ENCODE assay signal across 8 cellular contexts in genomic region chr10:5411941-5412276, GRCh38. TPM values are rescaled to one million over a fixed set of nuclear protein-coding genes. Genes with fewer than 3 reads are reported as not detected.
DNase-seq lines count a peak whose midpoint lies in the region; ATAC-seq, FAIRE-seq and TF ChIP-seq lines count a peak whose summit lies in the region.

No MANE protein-coding gene starts in this region.

- no peak for ATAC-seq in activated T-cell treated with anti-CD3 and anti-CD28 coated beads, Interleukin-2, amount 50 U/mL, for 4 hours
- ATAC-seq in upper lobe of right lung (no peak), HG03442 (IDR thresholded peaks at IDR 0.05; ENCODE audit: unreplicated experiment) (no peak)

- no peak overlapping the region for H3K27ac ChIP-seq in SU-DHL-6 (ENCODE audit: low read depth, low read length)
- H3K27ac ChIP-seq in keratinocyte (ENCODE audit: control insufficient read depth, insufficient read depth, low read length): peak overlapping the region; percentile 70
- H3K27ac ChIP-seq in upper lobe of right lung: no peak overlapping the region

- H3K4me1 Mint-ChIP-seq in activated T-cell treated with anti-CD3 and anti-CD28 coated beads, Interleukin-2, amount 50 U/mL, for 4 hours (ENCODE audit: low read depth): peaks cover 4% of the 10 kb centered on the region

- H3K36me3 ChIP-seq in SU-DHL-6 (ENCODE audit: low read length) (no peaks in the 10 kb centered on the region; the same call in 1 of the 2 replicates), keratinocyte (ENCODE audit: control insufficient read depth in 2 of 2, extremely low read depth in 1 of 2, insufficient read depth in 2 of 2, low read length in 2 of 2) (no peaks in the 10 kb centered on the region), upper lobe of right lung (no peaks in the 10 kb centered on the region)

- no peaks in the 10 kb centered on the region for H3K9me3 Mint-ChIP-seq in activated T-cell treated with anti-CD3 and anti-CD28 coated beads, Interleukin-2, amount 50 U/mL, for 4 hours

- dilution Hi-C loops in keratinocyte (cut with MboI; ENCODE audit: extremely low pct_ligation_motif_present, low sequenced_read_pairs): no loop called here

- no peaks in the 10 kb centered on the region for H3K9me1 ChIP-seq in keratinocyte (ENCODE audit: control insufficient read depth, extremely low read depth, insufficient read depth, low read length)

- H3K27me3 ChIP-seq in SU-DHL-6 (ENCODE audit: low read length) (no peaks in the 10 kb centered on the region), keratinocyte (ENCODE audit: control insufficient read depth, extremely low read depth, insufficient read depth, low read length) (no peaks in the 10 kb centered on the region), upper lobe of right lung (peaks cover 6% of the 10 kb centered on the region)

- H3K36me3 Mint-ChIP-seq in activated T-cell treated with anti-CD3 and anti-CD28 coated beads, Interleukin-2, amount 50 U/mL, for 4 hours (ENCODE audit: insufficient read depth): no peaks in the 10 kb centered on the region

- peak overlapping the region; percentile 88 for H3K9ac ChIP-seq in SU-DHL-6 (ENCODE audit: low read length)
- H3K9ac ChIP-seq in keratinocyte (ENCODE audit: control insufficient read depth, extremely low read depth, insufficient read depth, low read length): peak overlapping the region; percentile 84

- H3K4me1 ChIP-seq in keratinocyte (ENCODE audit: control insufficient read depth, extremely low read depth, insufficient read depth, low read length) (peaks cover 18% of the 10 kb centered on the region), upper lobe of right lung (peaks cover 4% of the 10 kb centered on the region)

- DNase-seq in activated T-cell treated with anti-CD3 and anti-CD28 coated beads, Interleukin-2, amount 50 U/mL, for 4 hours: no peak
- DNase-seq in activated T-cell treated with anti-CD3 and anti-CD28 coated beads for 4 hours (no peak), keratinocyte (ENCODE audit: low read depth, low spot score) (no peak), upper lobe of right lung (no peak), NOMO-1 treated with dmso at 0.1 percent for 144 hours (lab: John Stamatoyannopoulos, UW; ENCODE audit: unreplicated experiment) (no peak)
- no peak for DNase-seq in stimulated activated CD4-positive, alpha-beta T cell treated with anti-CD3 and anti-CD28 coated beads, Interleukin-15, amount 100 ng/mL, for 24 hours

- H3K4me3 Mint-ChIP-seq in activated T-cell treated with anti-CD3 and anti-CD28 coated beads, Interleukin-2, amount 50 U/mL, for 4 hours: peak overlapping the region; percentile 78

- peak overlapping the region; percentile 100 for H2AFZ ChIP-seq in SU-DHL-6 (ENCODE audit: low read depth, low read length, severe bottlenecking)
- H2AFZ ChIP-seq in keratinocyte (ENCODE audit: control insufficient read depth, low read length): peak overlapping the region; percentile 96

- peaks cover 15% of the 10 kb centered on the region for H3K27me3 Mint-ChIP-seq in activated T-cell treated with anti-CD3 and anti-CD28 coated beads, Interleukin-2, amount 50 U/mL, for 4 hours (ENCODE audit: low read depth)

- no peaks in the 10 kb centered on the region for H3K9me2 ChIP-seq in SU-DHL-6 (replicated peaks; ENCODE audit: insufficient read depth, low read length)

- peak overlapping the region; percentile 87 for H3K4me2 ChIP-seq in SU-DHL-6 (ENCODE audit: low read depth, low read length, poor library complexity, severe bottlenecking)
- peak overlapping the region; percentile 88 for H3K4me2 ChIP-seq in keratinocyte (ENCODE audit: control insufficient read depth, extremely low read depth, insufficient read depth, low read depth, low read length)

- FAIRE-seq in keratinocyte (lab: Jason Lieb, UNC): no peak

- intact Hi-C loops in upper lobe of right lung (cut with DNase I): no loop called here

- H3K79me2 ChIP-seq in SU-DHL-6 (ENCODE audit: insufficient read depth, low read length) (peaks cover 37% of the 10 kb centered on the region), keratinocyte (ENCODE audit: control insufficient read depth, insufficient read depth, low read length) (peaks cover 42% of the 10 kb centered on the region)

- TF ChIP-seq CTCF in SU-DHL-6 (IDR thresholded peaks at IDR 0.05; ENCODE audit: insufficient read depth, low read length, poor library complexity, severe bottlenecking) (no peak), keratinocyte (optimal IDR thresholded peaks at IDR 0.05 in 1 of 3, IDR thresholded peaks at IDR 0.05 in 1 of 3, conservative IDR thresholded peaks at IDR 0.05 in 1 of 3; ENCODE audit: extremely low read depth in 1 of 3, insufficient read depth in 2 of 3, low read length in 3 of 3) (no peak), upper lobe of right lung (IDR thresholded peaks at IDR 0.05) (no peak)

- peaks cover 4% of the 10 kb centered on the region; the same call in 1 of the 2 replicates for H3K9me3 ChIP-seq in SU-DHL-6 (ENCODE audit: insufficient read depth, low read length)
- no peaks in the 10 kb centered on the region for H3K9me3 ChIP-seq in keratinocyte (ENCODE audit: control insufficient read depth, low read depth, low read length)
- H3K9me3 ChIP-seq in upper lobe of right lung: no peaks in the 10 kb centered on the region

- no peaks in the 10 kb centered on the region; the same call in 1 of the 2 replicates for H3F3A ChIP-seq in SU-DHL-6 (ENCODE audit: insufficient read depth)

- H3K4me3 ChIP-seq in SU-DHL-6 (ENCODE audit: insufficient read depth, low read length, poor library complexity, severe bottlenecking) (peak overlapping the region; percentile 96), keratinocyte (ENCODE audit: control insufficient read depth in 2 of 3, extremely low read depth in 1 of 3, insufficient read depth in 2 of 3, low read depth in 1 of 3, low read length in 3 of 3) (peak overlapping the region in 1 of 3 experiments; percentile 66), upper lobe of right lung (peak overlapping the region; percentile 75)

- H4K20me1 ChIP-seq in SU-DHL-6 (ENCODE audit: low read depth, low read length) (peaks cover 9% of the 10 kb centered on the region; the same call in 1 of the 2 replicates), keratinocyte (ENCODE audit: control insufficient read depth, extremely low read depth, insufficient read depth, low read length) (no peaks in the 10 kb centered on the region)

RNA-seq across cellular contexts. Expression of gene NET1, which starts 0.4 kb away (rescaled TPM):
- total RNA-seq in activated T-cell treated with anti-CD3 and anti-CD28 coated beads, Interleukin-2, amount 50 U/mL, for 4 hours: 10 to 100 TPM; 12.7 to 35.4 (median 17.6) TPM
- polyA plus RNA-seq in keratinocyte: 129 to 233 TPM (median 214 TPM) in 3 replicates
- polyA plus RNA-seq in keratinocyte (2011; ENCODE audit: low read depth): 36.9 TPM
- polyA plus RNA-seq in keratinocyte (2011; cell fraction: cytosol; rRNA removed): 93.0 and 144 TPM in 2 replicates
- polyA plus RNA-seq in keratinocyte (2011; cell fraction: nucleus; rRNA removed): 96.8 and 100 TPM in 2 replicates
- 50.5 and 127 TPM in 2 replicates for polyA plus RNA-seq in keratinocyte (2012; ENCODE audit: low replicate concordance)
- 148 to 294 TPM (median 162 TPM) in 3 replicates for polyA minus RNA-seq in keratinocyte
- 227 TPM for polyA minus RNA-seq in keratinocyte (2011; cell fraction: cytosol; rRNA and poly(A)+ RNA removed)
- 90.2 and 144 TPM in 2 replicates for polyA minus RNA-seq in keratinocyte (2011; cell fraction: nucleus; rRNA and poly(A)+ RNA removed)
- total RNA-seq in upper lobe of right lung: 42.8 TPM

RNA-seq across cellular contexts. Expression of gene TUBAL3, which starts 7.3 kb away (rescaled TPM):
- total RNA-seq in activated T-cell treated with anti-CD3 and anti-CD28 coated beads, Interleukin-2, amount 50 U/mL, for 4 hours: not detected
- polyA plus RNA-seq in keratinocyte: 1.5 to 2.6 TPM (median 2.6 TPM) in 3 replicates
- not detected for polyA plus RNA-seq in keratinocyte (2011; ENCODE audit: low read depth)
- 1.2 and 1.4 TPM in 2 replicates for polyA plus RNA-seq in keratinocyte (2011; cell fraction: cytosol; rRNA removed)
- polyA plus RNA-seq in keratinocyte (2011; cell fraction: nucleus; rRNA removed): 2.1 TPM in 2 replicates
- polyA plus RNA-seq in keratinocyte (2012; ENCODE audit: low replicate concordance): 0.10 and 1.9 TPM in 2 replicates
- 2.8 to 2.9 TPM in 2 of 3 replicates, not detected in the other for polyA minus RNA-seq in keratinocyte
- polyA minus RNA-seq in keratinocyte (2011; cell fraction: cytosol; rRNA and poly(A)+ RNA removed): not detected
- polyA minus RNA-seq in keratinocyte (2011; cell fraction: nucleus; rRNA and poly(A)+ RNA removed): 0.74 and 0.93 TPM in 2 replicates
- total RNA-seq in upper lobe of right lung: not detected

RNA-seq across cellular contexts. Expression of gene UCN3, which starts 47.1 kb away (rescaled TPM):
- not detected for total RNA-seq in activated T-cell treated with anti-CD3 and anti-CD28 coated beads, Interleukin-2, amount 50 U/mL, for 4 hours
- not detected in 3 replicates for polyA plus RNA-seq in keratinocyte
- polyA plus RNA-seq in keratinocyte (2011; ENCODE audit: low read depth): not detected
- polyA plus RNA-seq in keratinocyte (2011; cell fraction: cytosol; rRNA removed): not detected in 2 replicates
- not detected in 2 replicates for polyA plus RNA-seq in keratinocyte (2011; cell fraction: nucleus; rRNA removed)
- polyA plus RNA-seq in keratinocyte (2012; ENCODE audit: low replicate concordance): not detected in 2 replicates
- not detected in 3 replicates for polyA minus RNA-seq in keratinocyte
- not detected for polyA minus RNA-seq in keratinocyte (2011; cell fraction: cytosol; rRNA and poly(A)+ RNA removed)
- not detected in 2 replicates for polyA minus RNA-seq in keratinocyte (2011; cell fraction: nucleus; rRNA and poly(A)+ RNA removed)
- total RNA-seq in upper lobe of right lung: 1.2 TPM
